In the genomic region with DNA sequence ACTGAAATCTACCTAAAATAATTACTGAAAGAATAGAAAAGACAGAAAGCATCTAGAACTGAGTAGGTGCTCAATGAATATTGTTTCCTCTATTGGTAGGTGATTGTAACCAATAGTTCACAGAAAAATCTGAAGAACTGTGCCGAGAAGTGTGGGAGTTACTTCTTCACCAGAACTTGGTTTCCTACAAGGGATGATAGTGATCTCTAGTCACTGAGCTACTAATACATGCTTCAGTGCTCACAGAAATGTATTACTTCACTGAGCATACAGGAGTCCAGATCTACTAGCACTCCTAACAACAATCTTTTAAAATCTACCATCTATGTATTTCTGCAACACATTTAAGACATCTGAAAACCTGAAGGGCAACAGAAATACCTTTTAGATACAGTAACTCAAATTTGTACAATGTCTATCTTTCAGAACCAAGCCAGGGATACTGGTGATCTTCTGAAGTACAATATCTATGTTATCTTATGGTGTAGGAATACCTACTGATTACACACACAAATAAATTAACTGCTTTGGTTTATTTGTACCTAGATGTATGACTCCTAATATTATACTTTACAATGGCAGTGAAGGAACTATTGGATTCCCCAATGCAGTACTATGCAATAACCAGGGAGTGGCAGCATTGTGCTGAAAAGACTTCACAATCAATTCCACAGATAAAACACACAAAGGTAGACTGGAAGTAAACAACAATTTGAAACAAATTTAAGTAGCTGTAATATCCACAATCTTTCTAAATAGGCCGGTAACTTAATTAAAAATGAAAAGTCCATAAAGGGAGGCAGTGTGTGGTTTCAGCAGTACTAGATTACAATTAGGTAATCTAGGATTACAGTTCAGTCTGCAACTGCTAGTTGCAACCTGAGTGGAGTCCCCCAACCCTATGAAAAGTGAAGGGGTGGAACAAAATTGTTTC, we compare ENCODE assay signal across 8 cellular contexts.
A peak's percentile ranks its signal among the peaks of the same experiment; 100 is the strongest.
DNase-seq lines count a peak whose midpoint lies in the region; ATAC-seq and TF ChIP-seq lines count a peak whose summit lies in the region.

No MANE protein-coding gene starts in this region.

- WGBS in adrenal gland, 4 donors: 21 to 31% (median 27%) methylated on average over 2 of the region's 2 CpGs
- 38% methylated on average over 2 of the region's 2 CpGs for WGBS in right cardiac atrium

- H3K36me3 ChIP-seq in adrenal gland (replicated peaks in 1 of 2): peaks cover 0 to 3% of the 10 kb centered on the region in 2 donors
- no peaks in the 10 kb centered on the region for H3K36me3 ChIP-seq in gastrocnemius medialis

- peak; percentile 10 for DNase-seq in activated CD8-positive, alpha-beta memory T cell treated with anti-CD3 and anti-CD28 coated beads, Interleukin-2, amount 50 U/mL, for 1 hour (ENCODE audit: extremely low read depth)
- DNase-seq in activated CD8-positive, alpha-beta memory T cell treated with anti-CD3 and anti-CD28 coated beads for 24 hours: no peak
- DNase-seq in HFF-Myc (ENCODE audit: extremely low read depth, low read depth): no peak
- peak; percentile 43 for DNase-seq in NCI-H748 treated with DMSO at 0.1 percent for 48 hours (lab: John Stamatoyannopoulos, UW)
- peak in 3 of 7 donors; percentile 44 to 62 (median 44) for DNase-seq in adrenal gland
- no peak for DNase-seq in right cardiac atrium
- no peak for DNase-seq in gastrocnemius medialis

- in situ Hi-C loops in gastrocnemius medialis (cut with MboI; ENCODE audit: low sequenced_read_pairs in 4 of 4): loop anchor here (5.0 to 25.0 kb wide), 7 partner anchors 101 to 294 kb away; no protein-coding TSS in a partner anchor

- intact Hi-C loops in adrenal gland (cut with DNase I) (loop anchor here (10.0 kb wide), 2 partner anchors 164 to 284 kb away; no protein-coding TSS in a partner anchor), right cardiac atrium (cut with DNase I) (loop anchor here (2.0 to 10.0 kb wide), 7 partner anchors 110 to 284 kb away; no protein-coding TSS in a partner anchor), gastrocnemius medialis (cut with DNase I; ENCODE audit: low total_unique reads) (loop anchor here (1.0 kb wide), 3 partner anchors 110 to 288 kb away; no protein-coding TSS in a partner anchor)

- ATAC-seq in right cardiac atrium (peak; percentile 52 to 56), gastrocnemius medialis (peak; percentile 76 to 84), GM21528 (IDR thresholded peaks at IDR 0.05; ENCODE audit: low FRiP score, unreplicated experiment) (no peak)

- H3K4me3 ChIP-seq in HFF-Myc (replicated peaks; ENCODE audit: low read depth, low read length): no peak overlapping the region
- H3K4me3 ChIP-seq in adrenal gland: no peak overlapping the region
- no peak overlapping the region for H3K4me3 ChIP-seq in right cardiac atrium (ENCODE audit: low read length)
- H3K4me3 ChIP-seq in gastrocnemius medialis: no peak overlapping the region

- H3K4me1 ChIP-seq in adrenal gland (replicated peaks in 1 of 2) (peaks cover 5 to 24% of the 10 kb centered on the region in 2 donors), right cardiac atrium (ENCODE audit: control insufficient read depth, insufficient read depth, low read length) (peaks cover 7% of the 10 kb centered on the region), gastrocnemius medialis (peaks cover 4 to 20% of the 10 kb centered on the region in 2 donors)

- H3K27ac ChIP-seq in adrenal gland (no peak overlapping the region), right cardiac atrium (ENCODE audit: low read length) (no peak overlapping the region), gastrocnemius medialis (peak overlapping the region in 1 of 4 donors; percentile 8)

- no peak for TF ChIP-seq POLR2A in adrenal gland (IDR thresholded peaks at IDR 0.05)
- no peak for TF ChIP-seq POLR2A in gastrocnemius medialis (IDR thresholded peaks at IDR 0.05)

- H3K27me3 ChIP-seq in adrenal gland (no peaks in the 10 kb centered on the region), right cardiac atrium (ENCODE audit: control insufficient read depth, insufficient read depth) (no peaks in the 10 kb centered on the region), gastrocnemius medialis (no peaks in the 10 kb centered on the region)

- H3K9me3 ChIP-seq in adrenal gland (replicated peaks in 1 of 3) (no peaks in the 10 kb centered on the region), right cardiac atrium (ENCODE audit: control insufficient read depth, low read length) (no peaks in the 10 kb centered on the region), gastrocnemius medialis (no peaks in the 10 kb centered on the region)

- TF ChIP-seq CTCF in HFF-Myc (IDR thresholded peaks at IDR 0.05; ENCODE audit: low read depth, low read length, missing control alignments): peak; percentile 77
- peak; percentile 87 to 97 (median 94) for TF ChIP-seq CTCF in adrenal gland (IDR thresholded peaks at IDR 0.05)
- peak; percentile 89 to 98 (median 91) for TF ChIP-seq CTCF in gastrocnemius medialis (IDR thresholded peaks at IDR 0.05 in 4 of 5, conservative IDR thresholded peaks at IDR 0.05 in 1 of 5)

Comparison
In these comparisons a context has a peak if more than half of its experiments do, and no peak if none do; other contexts are left out.
1. DNase-seq: peak in activated CD8-positive, alpha-beta memory T cell treated with anti-CD3 and anti-CD28 coated beads, Interleukin-2, amount 50 U/mL, for 1 hour (single experiment) and NCI-H748 treated with DMSO at 0.1 percent for 48 hours (single experiment); none in activated CD8-positive, alpha-beta memory T cell treated with anti-CD3 and anti-CD28 coated beads for 24 hours (single experiment), HFF-Myc (single experiment), right cardiac atrium (0 of 3) and gastrocnemius medialis (0 of 2).
2. Peak in every context shown above with its lines, with median percentiles within 50 percentile points of each other: CTCF ChIP-seq.